In genomic region chr1:56189946-56190920, GRCh38 we compare ENCODE assay signal across 1 cellular context.
A peak's percentile ranks its signal among the peaks of the same experiment; 100 is the strongest.
TF ChIP-seq lines count a peak whose summit lies in the region.

No MANE protein-coding gene starts in this region.

TF ChIP-seq in HepG2, 621 proteins besides CTCF, POLR2A, EP300 and RAD21 (continued from another document):
- TF ChIP-seq, protein P1, sequence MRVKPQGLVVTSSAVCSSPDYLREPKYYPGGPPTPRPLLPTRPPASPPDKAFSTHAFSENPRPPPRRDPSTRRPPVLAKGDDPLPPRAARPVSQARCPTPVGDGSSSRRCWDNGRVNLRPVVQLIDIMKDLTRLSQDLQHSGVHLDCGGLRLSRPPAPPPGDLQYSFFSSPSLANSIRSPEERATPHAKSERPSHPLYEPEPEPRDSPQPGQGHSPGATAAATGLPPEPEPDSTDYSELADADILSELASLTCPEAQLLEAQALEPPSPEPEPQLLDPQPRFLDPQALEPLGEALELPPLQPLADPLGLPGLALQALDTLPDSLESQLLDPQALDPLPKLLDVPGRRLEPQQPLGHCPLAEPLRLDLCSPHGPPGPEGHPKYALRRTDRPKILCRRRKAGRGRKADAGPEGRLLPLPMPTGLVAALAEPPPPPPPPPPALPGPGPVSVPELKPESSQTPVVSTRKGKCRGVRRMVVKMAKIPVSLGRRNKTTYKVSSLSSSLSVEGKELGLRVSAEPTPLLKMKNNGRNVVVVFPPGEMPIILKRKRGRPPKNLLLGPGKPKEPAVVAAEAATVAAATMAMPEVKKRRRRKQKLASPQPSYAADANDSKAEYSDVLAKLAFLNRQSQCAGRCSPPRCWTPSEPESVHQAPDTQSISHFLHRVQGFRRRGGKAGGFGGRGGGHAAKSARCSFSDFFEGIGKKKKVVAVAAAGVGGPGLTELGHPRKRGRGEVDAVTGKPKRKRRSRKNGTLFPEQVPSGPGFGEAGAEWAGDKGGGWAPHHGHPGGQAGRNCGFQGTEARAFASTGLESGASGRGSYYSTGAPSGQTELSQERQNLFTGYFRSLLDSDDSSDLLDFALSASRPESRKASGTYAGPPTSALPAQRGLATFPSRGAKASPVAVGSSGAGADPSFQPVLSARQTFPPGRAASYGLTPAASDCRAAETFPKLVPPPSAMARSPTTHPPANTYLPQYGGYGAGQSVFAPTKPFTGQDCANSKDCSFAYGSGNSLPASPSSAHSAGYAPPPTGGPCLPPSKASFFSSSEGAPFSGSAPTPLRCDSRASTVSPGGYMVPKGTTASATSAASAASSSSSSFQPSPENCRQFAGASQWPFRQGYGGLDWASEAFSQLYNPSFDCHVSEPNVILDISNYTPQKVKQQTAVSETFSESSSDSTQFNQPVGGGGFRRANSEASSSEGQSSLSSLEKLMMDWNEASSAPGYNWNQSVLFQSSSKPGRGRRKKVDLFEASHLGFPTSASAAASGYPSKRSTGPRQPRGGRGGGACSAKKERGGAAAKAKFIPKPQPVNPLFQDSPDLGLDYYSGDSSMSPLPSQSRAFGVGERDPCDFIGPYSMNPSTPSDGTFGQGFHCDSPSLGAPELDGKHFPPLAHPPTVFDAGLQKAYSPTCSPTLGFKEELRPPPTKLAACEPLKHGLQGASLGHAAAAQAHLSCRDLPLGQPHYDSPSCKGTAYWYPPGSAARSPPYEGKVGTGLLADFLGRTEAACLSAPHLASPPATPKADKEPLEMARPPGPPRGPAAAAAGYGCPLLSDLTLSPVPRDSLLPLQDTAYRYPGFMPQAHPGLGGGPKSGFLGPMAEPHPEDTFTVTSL (CRISPR knock-in tag; IDR thresholded peaks at IDR 0.05; ENCODE audit: borderline replicate concordance), result peak; percentile 83
- no peak for TF ChIP-seq ZNF780A (CRISPR knock-in tag; IDR thresholded peaks at IDR 0.05)
- TF ChIP-seq NFATC3 (CRISPR knock-in tag; IDR thresholded peaks at IDR 0.05), result no peak
- TF ChIP-seq ZNF761 (CRISPR knock-in tag; conservative IDR thresholded peaks at IDR 0.05), result peak; percentile 92; the same call in 1 of the 2 replicates
- no peak for TF ChIP-seq ZFP37 (CRISPR knock-in tag; IDR thresholded peaks at IDR 0.05; ENCODE audit: borderline replicate concordance)
- no peak for TF ChIP-seq ZNF558 (CRISPR knock-in tag; IDR thresholded peaks at IDR 0.05; ENCODE audit: borderline replicate concordance)
- no peak; the same call in 1 of the 2 replicates for TF ChIP-seq DNMT3B (CRISPR knock-in tag; conservative IDR thresholded peaks at IDR 0.05)
- peak; percentile 42; the same call in 1 of the 2 replicates for TF ChIP-seq GATA4 (IDR thresholded peaks at IDR 0.05; ENCODE audit: borderline replicate concordance, low read depth)
- TF ChIP-seq KLF13 (CRISPR knock-in tag; IDR thresholded peaks at IDR 0.05), result no peak
- TF ChIP-seq, protein P2, sequence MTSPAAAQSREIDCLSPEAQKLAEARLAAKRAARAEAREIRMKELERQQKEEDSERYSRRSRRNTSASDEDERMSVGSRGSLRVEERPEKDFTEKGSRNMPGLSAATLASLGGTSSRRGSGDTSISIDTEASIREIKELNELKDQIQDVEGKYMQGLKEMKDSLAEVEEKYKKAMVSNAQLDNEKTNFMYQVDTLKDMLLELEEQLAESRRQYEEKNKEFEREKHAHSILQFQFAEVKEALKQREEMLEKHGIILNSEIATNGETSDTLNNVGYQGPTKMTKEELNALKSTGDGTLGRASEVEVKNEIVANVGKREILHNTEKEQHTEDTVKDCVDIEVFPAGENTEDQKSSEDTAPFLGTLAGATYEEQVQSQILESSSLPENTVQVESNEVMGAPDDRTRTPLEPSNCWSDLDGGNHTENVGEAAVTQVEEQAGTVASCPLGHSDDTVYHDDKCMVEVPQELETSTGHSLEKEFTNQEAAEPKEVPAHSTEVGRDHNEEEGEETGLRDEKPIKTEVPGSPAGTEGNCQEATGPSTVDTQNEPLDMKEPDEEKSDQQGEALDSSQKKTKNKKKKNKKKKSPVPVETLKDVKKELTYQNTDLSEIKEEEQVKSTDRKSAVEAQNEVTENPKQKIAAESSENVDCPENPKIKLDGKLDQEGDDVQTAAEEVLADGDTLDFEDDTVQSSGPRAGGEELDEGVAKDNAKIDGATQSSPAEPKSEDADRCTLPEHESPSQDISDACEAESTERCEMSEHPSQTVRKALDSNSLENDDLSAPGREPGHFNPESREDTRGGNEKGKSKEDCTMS (CRISPR knock-in tag; conservative IDR thresholded peaks at IDR 0.05), result no peak
- TF ChIP-seq, protein P3, sequence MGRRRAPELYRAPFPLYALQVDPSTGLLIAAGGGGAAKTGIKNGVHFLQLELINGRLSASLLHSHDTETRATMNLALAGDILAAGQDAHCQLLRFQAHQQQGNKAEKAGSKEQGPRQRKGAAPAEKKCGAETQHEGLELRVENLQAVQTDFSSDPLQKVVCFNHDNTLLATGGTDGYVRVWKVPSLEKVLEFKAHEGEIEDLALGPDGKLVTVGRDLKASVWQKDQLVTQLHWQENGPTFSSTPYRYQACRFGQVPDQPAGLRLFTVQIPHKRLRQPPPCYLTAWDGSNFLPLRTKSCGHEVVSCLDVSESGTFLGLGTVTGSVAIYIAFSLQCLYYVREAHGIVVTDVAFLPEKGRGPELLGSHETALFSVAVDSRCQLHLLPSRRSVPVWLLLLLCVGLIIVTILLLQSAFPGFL (CRISPR knock-in tag; IDR thresholded peaks at IDR 0.05), result no peak
- TF ChIP-seq, protein P4, sequence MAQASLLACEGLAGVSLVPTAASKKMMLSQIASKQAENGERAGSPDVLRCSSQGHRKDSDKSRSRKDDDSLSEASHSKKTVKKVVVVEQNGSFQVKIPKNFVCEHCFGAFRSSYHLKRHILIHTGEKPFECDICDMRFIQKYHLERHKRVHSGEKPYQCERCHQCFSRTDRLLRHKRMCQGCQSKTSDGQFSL (CRISPR knock-in tag; IDR thresholded peaks at IDR 0.05), result no peak
- TF ChIP-seq RFX3 (CRISPR knock-in tag; IDR thresholded peaks at IDR 0.05), result no peak
- peak; percentile 87 for TF ChIP-seq HMG20B (CRISPR knock-in tag; conservative IDR thresholded peaks at IDR 0.05)
- TF ChIP-seq, protein P5, sequence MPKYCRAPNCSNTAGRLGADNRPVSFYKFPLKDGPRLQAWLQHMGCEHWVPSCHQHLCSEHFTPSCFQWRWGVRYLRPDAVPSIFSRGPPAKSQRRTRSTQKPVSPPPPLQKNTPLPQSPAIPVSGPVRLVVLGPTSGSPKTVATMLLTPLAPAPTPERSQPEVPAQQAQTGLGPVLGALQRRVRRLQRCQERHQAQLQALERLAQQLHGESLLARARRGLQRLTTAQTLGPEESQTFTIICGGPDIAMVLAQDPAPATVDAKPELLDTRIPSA (CRISPR knock-in tag; IDR thresholded peaks at IDR 0.05; ENCODE audit: borderline replicate concordance), result no peak
- TF ChIP-seq, protein P6, sequence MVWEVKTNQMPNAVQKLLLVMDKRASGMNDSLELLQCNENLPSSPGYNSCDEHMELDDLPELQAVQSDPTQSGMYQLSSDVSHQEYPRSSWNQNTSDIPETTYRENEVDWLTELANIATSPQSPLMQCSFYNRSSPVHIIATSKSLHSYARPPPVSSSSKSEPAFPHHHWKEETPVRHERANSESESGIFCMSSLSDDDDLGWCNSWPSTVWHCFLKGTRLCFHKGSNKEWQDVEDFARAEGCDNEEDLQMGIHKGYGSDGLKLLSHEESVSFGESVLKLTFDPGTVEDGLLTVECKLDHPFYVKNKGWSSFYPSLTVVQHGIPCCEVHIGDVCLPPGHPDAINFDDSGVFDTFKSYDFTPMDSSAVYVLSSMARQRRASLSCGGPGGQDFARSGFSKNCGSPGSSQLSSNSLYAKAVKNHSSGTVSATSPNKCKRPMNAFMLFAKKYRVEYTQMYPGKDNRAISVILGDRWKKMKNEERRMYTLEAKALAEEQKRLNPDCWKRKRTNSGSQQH (CRISPR knock-in tag; IDR thresholded peaks at IDR 0.05; ENCODE audit: low read depth), result peak; percentile 72
- no peak for TF ChIP-seq ZFP90 (CRISPR knock-in tag; IDR thresholded peaks at IDR 0.05; ENCODE audit: borderline replicate concordance)
- TF ChIP-seq ZBTB21 (CRISPR knock-in tag; IDR thresholded peaks at IDR 0.05), result peak; percentile 89
- TF ChIP-seq ZNF496 (CRISPR knock-in tag; IDR thresholded peaks at IDR 0.05; ENCODE audit: insufficient replicate concordance), result no peak
- TF ChIP-seq NFKB2 (CRISPR knock-in tag; IDR thresholded peaks at IDR 0.05; ENCODE audit: borderline replicate concordance), result no peak
- TF ChIP-seq ZNF292 (CRISPR knock-in tag; IDR thresholded peaks at IDR 0.05; ENCODE audit: borderline replicate concordance, low read depth), result peak; percentile 47; the same call in 1 of the 2 replicates
- TF ChIP-seq, protein P7, sequence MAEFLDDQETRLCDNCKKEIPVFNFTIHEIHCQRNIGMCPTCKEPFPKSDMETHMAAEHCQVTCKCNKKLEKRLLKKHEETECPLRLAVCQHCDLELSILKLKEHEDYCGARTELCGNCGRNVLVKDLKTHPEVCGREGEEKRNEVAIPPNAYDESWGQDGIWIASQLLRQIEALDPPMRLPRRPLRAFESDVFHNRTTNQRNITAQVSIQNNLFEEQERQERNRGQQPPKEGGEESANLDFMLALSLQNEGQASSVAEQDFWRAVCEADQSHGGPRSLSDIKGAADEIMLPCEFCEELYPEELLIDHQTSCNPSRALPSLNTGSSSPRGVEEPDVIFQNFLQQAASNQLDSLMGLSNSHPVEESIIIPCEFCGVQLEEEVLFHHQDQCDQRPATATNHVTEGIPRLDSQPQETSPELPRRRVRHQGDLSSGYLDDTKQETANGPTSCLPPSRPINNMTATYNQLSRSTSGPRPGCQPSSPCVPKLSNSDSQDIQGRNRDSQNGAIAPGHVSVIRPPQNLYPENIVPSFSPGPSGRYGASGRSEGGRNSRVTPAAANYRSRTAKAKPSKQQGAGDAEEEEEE (CRISPR knock-in tag; IDR thresholded peaks at IDR 0.05; ENCODE audit: borderline replicate concordance), result no peak
- no peak for TF ChIP-seq SATB2 (CRISPR knock-in tag; IDR thresholded peaks at IDR 0.05)
- TF ChIP-seq GATAD2A (CRISPR knock-in tag; IDR thresholded peaks at IDR 0.05), result peak; percentile 99
- TF ChIP-seq ZNF260 (CRISPR knock-in tag; IDR thresholded peaks at IDR 0.05; ENCODE audit: borderline replicate concordance, low read depth), result no peak
- TF ChIP-seq, protein P8, sequence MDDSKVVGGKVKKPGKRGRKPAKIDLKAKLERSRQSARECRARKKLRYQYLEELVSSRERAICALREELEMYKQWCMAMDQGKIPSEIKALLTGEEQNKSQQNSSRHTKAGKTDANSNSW (CRISPR knock-in tag; IDR thresholded peaks at IDR 0.05; ENCODE audit: borderline replicate concordance), result no peak
- TF ChIP-seq ZBTB34 (CRISPR knock-in tag; IDR thresholded peaks at IDR 0.05), result no peak; the same call in 1 of the 2 replicates
- TF ChIP-seq ZNF512 (CRISPR knock-in tag; IDR thresholded peaks at IDR 0.05), result no peak
- TF ChIP-seq SPEN (CRISPR knock-in tag; IDR thresholded peaks at IDR 0.05; ENCODE audit: low read depth), result no peak
- no peak for TF ChIP-seq NFE2L1 (CRISPR knock-in tag; IDR thresholded peaks at IDR 0.05; ENCODE audit: borderline replicate concordance)
- TF ChIP-seq ISL2 (CRISPR knock-in tag; IDR thresholded peaks at IDR 0.05), result peak; percentile 96
- TF ChIP-seq, protein P9, sequence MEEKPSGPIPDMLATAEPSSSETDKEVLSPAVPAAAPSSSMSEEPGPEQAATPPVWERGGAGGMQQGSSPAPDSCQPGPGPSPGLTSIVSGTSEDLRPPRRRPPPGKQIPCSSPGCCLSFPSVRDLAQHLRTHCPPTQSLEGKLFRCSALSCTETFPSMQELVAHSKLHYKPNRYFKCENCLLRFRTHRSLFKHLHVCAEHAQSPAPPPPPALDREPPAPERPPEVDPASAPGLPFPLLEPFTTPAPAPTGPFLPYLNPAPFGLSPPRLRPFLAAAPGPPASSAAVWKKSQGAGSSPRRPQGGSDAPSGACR (CRISPR knock-in tag; IDR thresholded peaks at IDR 0.05), result no peak
- no peak for TF ChIP-seq SAFB2 (CRISPR knock-in tag; IDR thresholded peaks at IDR 0.05; ENCODE audit: borderline replicate concordance, low read depth)
- TF ChIP-seq, protein P10, sequence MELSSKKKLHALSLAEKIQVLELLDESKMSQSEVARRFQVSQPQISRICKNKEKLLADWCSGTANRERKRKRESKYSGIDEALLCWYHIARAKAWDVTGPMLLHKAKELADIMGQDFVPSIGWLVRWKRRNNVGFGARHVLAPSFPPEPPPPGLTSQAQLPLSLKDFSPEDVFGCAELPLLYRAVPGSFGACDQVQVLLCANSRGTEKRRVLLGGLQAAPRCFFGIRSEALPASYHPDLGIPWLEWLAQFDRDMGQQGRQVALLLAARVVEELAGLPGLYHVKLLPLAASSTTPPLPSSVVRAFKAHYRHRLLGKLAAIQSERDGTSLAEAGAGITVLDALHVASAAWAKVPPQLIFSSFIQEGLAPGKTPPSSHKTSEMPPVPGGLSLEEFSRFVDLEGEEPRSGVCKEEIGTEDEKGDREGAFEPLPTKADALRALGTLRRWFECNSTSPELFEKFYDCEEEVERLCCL (CRISPR knock-in tag; IDR thresholded peaks at IDR 0.05; ENCODE audit: borderline replicate concordance), result no peak
- TF ChIP-seq TAF15 (IDR thresholded peaks at IDR 0.05; ENCODE audit: low read depth, low read length, poor library complexity, severe bottlenecking), result no peak
- TF ChIP-seq ZBTB44 (CRISPR knock-in tag; IDR thresholded peaks at IDR 0.05), result 0 out of 2 replicates have a peak, but pooled peaks have one; percentile 64
- TF ChIP-seq MTF2 (CRISPR knock-in tag; IDR thresholded peaks at IDR 0.05; ENCODE audit: borderline replicate concordance), result no peak
